In genomic region chr1:108972941-108973340, GRCh38 we compare ENCODE assay signal across 19 cellular contexts. TPM values are rescaled to one million over a fixed set of nuclear protein-coding genes. Genes with fewer than 3 reads are reported as not detected.
A peak's percentile ranks its signal among the peaks of the same experiment; 100 is the strongest.
DNase-seq lines count a peak whose midpoint lies in the region; ATAC-seq and TF ChIP-seq lines count a peak whose summit lies in the region.
"Had no signal": no experiment of that assay in that cellular context is flagged by ENCODE, and none has a peak within 500 bp of the region (broad histone marks: within the 10 kb centered on the region; RNA-seq: fewer than 3 reads in every experiment).

No MANE protein-coding gene starts in this region.

- H3K9me3 Mint-ChIP-seq in MCF 10A (ENCODE audit: unreplicated experiment): no peaks in the 10 kb centered on the region
- H3K9me3 Mint-ChIP-seq: CD14-positive monocyte; CD4-positive, alpha-beta T cell; CD8-positive, alpha-beta memory T cell; H9 had no signal

- intact Hi-C loops in MCF 10A (cut with micrococcal nuclease): no loop called here

- no peak for DNase-seq in T-helper 17 cell
- peak; percentile 14 for DNase-seq in cerebellum (ENCODE audit: low spot score)
- peak; percentile 23 for DNase-seq in midbrain (lab: John Stamatoyannopoulos, UW)
- DNase-seq in NCI-H1417 (lab: John Stamatoyannopoulos, UW): no peak
- no peak for DNase-seq in MCF 10A (ENCODE audit: unreplicated experiment)
- DNase-seq in H7: no peak
- DNase-seq: BE2C; CD4-positive, alpha-beta T cell; CD8-positive, alpha-beta memory T cell; DMS 273 treated with DMSO at 0.1 percent for 48 hours; DMS79; EL; GF-D8; GM23248; H9 had no signal

- no peak overlapping the region for H3K4me3 Mint-ChIP-seq in T-helper 17 cell
- H3K4me3 Mint-ChIP-seq in MCF 10A (ENCODE audit: unreplicated experiment): no peak overlapping the region
- H3K4me3 Mint-ChIP-seq: CD14-positive monocyte; CD4-positive, alpha-beta T cell; CD8-positive, alpha-beta memory T cell; H9 had no signal

- ATAC-seq in T-helper 17 cell (no peak), GM21737 (IDR thresholded peaks at IDR 0.05; ENCODE audit: unreplicated experiment) (no peak)
- ATAC-seq: HCT116 had no signal

- POLR2A ChIA-PET in MCF 10A (lab: Yijun Ruan, JAX): interaction anchor here (0.6 to 2.7 kb wide), 4 partner anchors 10 to 119 kb away, joined by 3 to 9 read pairs (median 4); partner anchors contain the start of gene CLCC1

- no TSS peak for BruUV-seq in MCF 10A (replicated peaks; lab: Mats Ljungman, UMichigan)

- H3K36me3 ChIP-seq in H7 (replicated peaks; ENCODE audit: control insufficient read depth, insufficient read depth, low read length): no peaks in the 10 kb centered on the region
- H3K36me3 ChIP-seq: BE2C had no signal

- no peaks in the 10 kb centered on the region for H3K27me3 ChIP-seq in H7 (ENCODE audit: control insufficient read depth, insufficient read depth, low read length)
- H3K27me3 ChIP-seq: BE2C; BLaER1 treated with 17β-estradiol and CSF1 and Interleukin-3, amounts not matched to agents 10 nM and 100 nM had no signal

- no peaks in the 10 kb centered on the region for H3K9me3 ChIP-seq in T-helper 17 cell (ENCODE audit: control insufficient read depth, low read length, poor library complexity, severe bottlenecking)
- H3K9me3 ChIP-seq: BE2C; BLaER1 treated with 17β-estradiol and CSF1 and Interleukin-3, amounts not matched to agents 10 nM and 100 nM had no signal

- H3K27me3 Mint-ChIP-seq in T-helper 17 cell: no peaks in the 10 kb centered on the region
- no peaks in the 10 kb centered on the region for H3K27me3 Mint-ChIP-seq in MCF 10A (ENCODE audit: insufficient read depth, unreplicated experiment)
- H3K27me3 Mint-ChIP-seq: CD4-positive, alpha-beta T cell; CD8-positive, alpha-beta memory T cell had no signal

- no peak overlapping the region for H3K4me3 ChIP-seq in H7 (ENCODE audit: insufficient read depth, low read depth, low read length)
- H3K4me3 ChIP-seq: BLaER1 treated with 17β-estradiol and CSF1 and Interleukin-3, amounts not matched to agents 10 nM and 100 nM; GM23248 had no signal

- peaks cover 7% of the 10 kb centered on the region for H3K4me1 Mint-ChIP-seq in T-helper 17 cell
- no peaks in the 10 kb centered on the region for H3K4me1 Mint-ChIP-seq in MCF 10A (ENCODE audit: insufficient read depth, unreplicated experiment)
- H3K4me1 Mint-ChIP-seq: CD14-positive monocyte; CD8-positive, alpha-beta memory T cell had no signal

- peak overlapping the region; percentile 2 for H3K27ac Mint-ChIP-seq in T-helper 17 cell
- H3K27ac Mint-ChIP-seq in MCF 10A (ENCODE audit: low read depth, unreplicated experiment): no peak overlapping the region
- H3K27ac Mint-ChIP-seq: CD4-positive, alpha-beta T cell; H9 had no signal

- CTCF ChIA-PET in MCF 10A (lab: Yijun Ruan, JAX): interaction anchor here (0.7 kb wide), 2 partner anchors 10 to 63 kb away, joined by 3 read pairs; partner anchors contain the start of gene CLCC1

- H3K36me3 Mint-ChIP-seq in T-helper 17 cell (ENCODE audit: low read depth) (peaks cover 21% of the 10 kb centered on the region), MCF 10A (ENCODE audit: insufficient read depth, unreplicated experiment) (peaks cover 52% of the 10 kb centered on the region)

- no peak for TF ChIP-seq CTCF in MCF 10A (IDR thresholded peaks at IDR 0.05; ENCODE audit: unreplicated experiment)

RNA-seq across cellular contexts. Expression of gene CLCC1, which starts 9.7 kb away (rescaled TPM):
- total RNA-seq in T-helper 17 cell (10 to 100 TPM; 15.1 to 15.5 TPM), cerebellum (35.5 TPM), MCF 10A (2022) (36.6 and 46.3 TPM in 2 replicates)
- 24.5 and 41.3 TPM in 2 replicates for total RNA-seq in H7 (2014; rRNA removed; shearing (Covaris generic))

Comparison
In these comparisons a context has a peak if more than half of its experiments do, and no peak if none do; other contexts are left out.
1. DNase-seq: peak in cerebellum (single experiment) and midbrain (single experiment); none in T-helper 17 cell (0 of 3), NCI-H1417 (0 of 3), MCF 10A (single experiment) and H7 (single experiment).